17 cellular contexts compared by ENCODE assay signal in the genomic region with DNA sequence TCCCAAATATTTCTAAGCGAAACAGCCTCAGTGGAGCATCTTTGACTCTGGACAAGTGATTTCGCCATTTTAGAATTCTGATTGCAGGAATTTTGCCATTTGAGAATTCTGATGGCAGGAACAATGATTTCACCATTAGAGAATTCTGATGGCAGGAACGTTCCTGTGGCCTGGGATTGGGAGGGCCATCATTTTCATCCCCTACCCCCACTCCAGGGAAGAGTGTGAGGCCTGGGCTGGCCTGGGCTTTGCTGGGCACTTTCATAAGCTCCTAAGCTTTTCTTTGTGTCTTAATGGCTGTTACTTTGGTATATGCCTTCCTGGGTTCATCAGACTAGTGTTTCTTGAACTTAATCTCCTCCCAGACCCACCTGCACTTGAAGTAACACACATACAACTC.
"Had no signal": no experiment of that assay in that cellular context is flagged by ENCODE, and none has a peak within 500 bp of the region (broad histone marks: within the 10 kb centered on the region; RNA-seq: fewer than 3 reads in every experiment).

No MANE protein-coding gene starts in this region.

- H3K9me3 ChIP-seq: adrenal gland, gastroesophageal sphincter, neutrophil, spleen, thoracic aorta had no signal

- H3K27me3 Mint-ChIP-seq: memory B cell; naive thymus-derived CD8-positive, alpha-beta T cell; stimulated activated naive B cell treated with anti-CD40 and anti-IgM and Interleukin-4, amounts not matched to agents 10 μg/mL and 1 μg/mL and 100 μg/mL, for 72 hours had no signal

- H3K4me3 ChIP-seq: adrenal gland, gastroesophageal sphincter, spleen, thoracic aorta had no signal

- H3K4me1 ChIP-seq: adrenal gland had no signal

- H3K36me3 ChIP-seq: adrenal gland, gastroesophageal sphincter, neutrophil, thoracic aorta, WERI-Rb-1 had no signal

- ATAC-seq: activated naive CD4-positive, alpha-beta T cell treated with anti-CD3 and anti-CD28 coated beads, Interleukin-2, amount 50 U/mL, for 72 hours; gastroesophageal sphincter; naive thymus-derived CD8-positive, alpha-beta T cell; sciatic nerve; stimulated activated naive B cell treated with anti-CD40 and anti-IgM and Interleukin-4, amounts not matched to agents 10 μg/mL and 1 μg/mL and 100 μg/mL, for 72 hours had no signal

- H3K27me3 ChIP-seq: adrenal gland, gastroesophageal sphincter, neutrophil, spleen had no signal

- DNase-seq: activated CD4-positive, alpha-beta T cell treated with anti-CD3 and anti-CD28 coated beads for 1 hour; activated CD4-positive, alpha-beta T cell treated with anti-CD3 and anti-CD28 coated beads, Interleukin-2, amount 50 U/mL, for 4 hours; activated gamma-delta T cell; adrenal gland; effector CD4-positive, alpha-beta T cell; immature natural killer cell; naive thymus-derived CD8-positive, alpha-beta T cell; stimulated activated CD4-positive, alpha-beta T cell treated with anti-CD3 and anti-CD28 coated beads, Interleukin-4, amount 100 ng/mL, for 4 hours; stimulated activated naive B cell treated with anti-CD40 and anti-IgM and Interleukin-4, amounts not matched to agents 10 μg/mL and 1 μg/mL and 100 μg/mL, for 72 hours; WERI-Rb-1 had no signal

- H3K36me3 Mint-ChIP-seq: activated naive CD4-positive, alpha-beta T cell treated with anti-CD3 and anti-CD28 coated beads, Interleukin-2, amount 50 U/mL, for 72 hours had no signal

- H3K9me3 Mint-ChIP-seq: activated naive CD4-positive, alpha-beta T cell treated with anti-CD3 and anti-CD28 coated beads, Interleukin-2, amount 50 U/mL, for 72 hours; immature natural killer cell; memory B cell; naive thymus-derived CD8-positive, alpha-beta T cell; stimulated activated naive B cell treated with anti-CD40 and anti-IgM and Interleukin-4, amounts not matched to agents 10 μg/mL and 1 μg/mL and 100 μg/mL, for 72 hours had no signal

- H3K4me3 Mint-ChIP-seq: immature natural killer cell; memory B cell; naive thymus-derived CD8-positive, alpha-beta T cell; stimulated activated naive B cell treated with anti-CD40 and anti-IgM and Interleukin-4, amounts not matched to agents 10 μg/mL and 1 μg/mL and 100 μg/mL, for 72 hours had no signal

- H3K4me1 Mint-ChIP-seq: immature natural killer cell; memory B cell; naive thymus-derived CD8-positive, alpha-beta T cell; stimulated activated naive B cell treated with anti-CD40 and anti-IgM and Interleukin-4, amounts not matched to agents 10 μg/mL and 1 μg/mL and 100 μg/mL, for 72 hours had no signal

- H3K27ac Mint-ChIP-seq: memory B cell had no signal

- H3K27ac ChIP-seq: adrenal gland, gastroesophageal sphincter, neutrophil, spleen, WERI-Rb-1 had no signal
